8 cellular contexts compared by ENCODE assay signal in genomic region chr1:153611356-153611755, GRCh38. TPM values are rescaled to one million over a fixed set of nuclear protein-coding genes. Genes with fewer than 3 reads are reported as not detected.
DNase-seq lines count a peak whose midpoint lies in the region; ATAC-seq, FAIRE-seq and TF ChIP-seq lines count a peak whose summit lies in the region.
"Had no signal": no experiment of that assay in that cellular context is flagged by ENCODE, and none has a peak within 500 bp of the region (broad histone marks: within the 10 kb centered on the region; RNA-seq: fewer than 3 reads in every experiment).

No MANE protein-coding gene starts in this region.

- peak overlapping the region; percentile 98 for H3K4me2 ChIP-seq in keratinocyte (ENCODE audit: control insufficient read depth, extremely low read depth, insufficient read depth, low read depth, low read length)

- peak overlapping the region; percentile 94 for H3K4me3 ChIP-seq in WI38 (ENCODE audit: low read depth, low read length)
- peak overlapping the region; percentile 86 to 98 (median 90) for H3K4me3 ChIP-seq in keratinocyte (ENCODE audit: control insufficient read depth in 2 of 3, extremely low read depth in 1 of 3, insufficient read depth in 2 of 3, low read depth in 1 of 3, low read length in 3 of 3)
- H3K4me3 ChIP-seq in subcutaneous abdominal adipose tissue (ENCODE audit: low read depth in 1 of 5, low read length in 5 of 5), result peak overlapping the region in 4 of 5 donors; percentile 67 to 90 (median 80)

- DNase-seq in keratinocyte (ENCODE audit: low read depth, low spot score) (no peak), globus pallidus (ENCODE audit: low spot score) (no peak), D721Med (ENCODE audit: insufficient read length, low spot score) (no peak)
- DNase-seq: activated CD4-positive, alpha-beta T cell treated with anti-CD3 and anti-CD28 coated beads, Interleukin-2, amount 50 U/mL, for 4 hours; MV-4-11 had no signal

- dilution Hi-C loops in keratinocyte (cut with MboI; ENCODE audit: extremely low pct_ligation_motif_present, low sequenced_read_pairs), result no loop called here

- H3K36me3 ChIP-seq in keratinocyte (ENCODE audit: control insufficient read depth in 2 of 2, extremely low read depth in 1 of 2, insufficient read depth in 2 of 2, low read length in 2 of 2) (peaks cover 24 to 60% of the 10 kb centered on the region in 2 experiments), subcutaneous abdominal adipose tissue (ENCODE audit: control insufficient read depth in 5 of 5, insufficient read depth in 5 of 5, low read length in 5 of 5) (peaks cover 0 to 18% (median 15%) of the 10 kb centered on the region in 5 donors)

- TF ChIP-seq CTCF in WI38 (IDR thresholded peaks at IDR 0.05; ENCODE audit: low read depth, low read length) (no peak), keratinocyte (optimal IDR thresholded peaks at IDR 0.05 in 1 of 3, IDR thresholded peaks at IDR 0.05 in 1 of 3, conservative IDR thresholded peaks at IDR 0.05 in 1 of 3; ENCODE audit: extremely low read depth in 1 of 3, insufficient read depth in 2 of 3, low read length in 3 of 3) (no peak), D721Med (IDR thresholded peaks at IDR 0.05; ENCODE audit: insufficient read depth, missing control alignments) (no peak)

- H3K27me3 ChIP-seq in keratinocyte (ENCODE audit: control insufficient read depth, extremely low read depth, insufficient read depth, low read length) (no peaks in the 10 kb centered on the region), subcutaneous abdominal adipose tissue (ENCODE audit: control insufficient read depth in 5 of 5, insufficient read depth in 4 of 5, low read length in 5 of 5) (no peaks in the 10 kb centered on the region)

- H3K4me1 ChIP-seq in keratinocyte (ENCODE audit: control insufficient read depth, extremely low read depth, insufficient read depth, low read length) (peaks cover 43% of the 10 kb centered on the region), subcutaneous abdominal adipose tissue (ENCODE audit: control insufficient read depth in 5 of 5, insufficient read depth in 5 of 5, low read length in 5 of 5) (peaks cover 10 to 68% (median 51%) of the 10 kb centered on the region in 5 donors)

- H3K9ac ChIP-seq in keratinocyte (ENCODE audit: control insufficient read depth, extremely low read depth, insufficient read depth, low read length) (peak overlapping the region; percentile 99), subcutaneous abdominal adipose tissue (ENCODE audit: low read length in 5 of 5) (peak overlapping the region in 4 of 5 donors; percentile 39 to 95 (median 80))

- H4K20me1 ChIP-seq in keratinocyte (ENCODE audit: control insufficient read depth, extremely low read depth, insufficient read depth, low read length), result peaks cover 3% of the 10 kb centered on the region

- H3K27ac ChIP-seq in keratinocyte (ENCODE audit: control insufficient read depth, insufficient read depth, low read length) (peak overlapping the region; percentile 98), subcutaneous abdominal adipose tissue (ENCODE audit: low read depth, low read length) (peak overlapping the region; percentile 92)

- H3K9me1 ChIP-seq in keratinocyte (ENCODE audit: control insufficient read depth, extremely low read depth, insufficient read depth, low read length), result no peaks in the 10 kb centered on the region

- ATAC-seq in HG03175 (IDR thresholded peaks at IDR 0.05; ENCODE audit: unreplicated experiment), result no peak

- FAIRE-seq in keratinocyte (lab: Jason Lieb, UNC) (no peak), D721Med (lab: Jason Lieb, UNC) (no peak)

- peaks cover 79% of the 10 kb centered on the region for H3K79me2 ChIP-seq in keratinocyte (ENCODE audit: control insufficient read depth, insufficient read depth, low read length)

- no peak overlapping the region for H2AFZ ChIP-seq in keratinocyte (ENCODE audit: control insufficient read depth, low read length)

- H3K9me3 ChIP-seq in keratinocyte (ENCODE audit: control insufficient read depth, low read depth, low read length), result no peaks in the 10 kb centered on the region
- no peaks in the 10 kb centered on the region for H3K9me3 ChIP-seq in subcutaneous abdominal adipose tissue (ENCODE audit: control insufficient read depth in 5 of 5, low read length in 5 of 5)

RNA-seq across cellular contexts. Expression of gene S100A16, which starts 1.6 kb away (rescaled TPM):
- 1,620 to 2,357 TPM (median 2,299 TPM) in 3 replicates for polyA plus RNA-seq in keratinocyte
- 478 TPM for polyA plus RNA-seq in keratinocyte (2011; ENCODE audit: low read depth)
- polyA plus RNA-seq in keratinocyte (2011; cell fraction: cytosol; rRNA removed), result 1,853 and 2,422 TPM in 2 replicates
- 641 and 719 TPM in 2 replicates for polyA plus RNA-seq in keratinocyte (2011; cell fraction: nucleus; rRNA removed)
- 1,429 and 1,473 TPM in 2 replicates for polyA plus RNA-seq in keratinocyte (2012; ENCODE audit: low replicate concordance)
- 883 to 1,336 TPM (median 1,077 TPM) in 3 replicates for polyA minus RNA-seq in keratinocyte
- polyA minus RNA-seq in keratinocyte (2011; cell fraction: cytosol; rRNA and poly(A)+ RNA removed), result 1,097 TPM
- polyA minus RNA-seq in keratinocyte (2011; cell fraction: nucleus; rRNA and poly(A)+ RNA removed), result 264 and 275 TPM in 2 replicates

RNA-seq across cellular contexts. Expression of gene S100A14, which starts 4.8 kb away (rescaled TPM):
- polyA plus RNA-seq in keratinocyte, result 1,249 to 1,646 TPM (median 1,394 TPM) in 3 replicates
- 1,951 TPM for polyA plus RNA-seq in keratinocyte (2011; ENCODE audit: low read depth)
- polyA plus RNA-seq in keratinocyte (2011; cell fraction: cytosol; rRNA removed), result 1,566 and 1,644 TPM in 2 replicates
- 614 and 760 TPM in 2 replicates for polyA plus RNA-seq in keratinocyte (2011; cell fraction: nucleus; rRNA removed)
- polyA plus RNA-seq in keratinocyte (2012; ENCODE audit: low replicate concordance), result 1,389 and 1,858 TPM in 2 replicates
- polyA minus RNA-seq in keratinocyte, result 691 to 1,029 TPM (median 755 TPM) in 3 replicates
- 520 TPM for polyA minus RNA-seq in keratinocyte (2011; cell fraction: cytosol; rRNA and poly(A)+ RNA removed)
- 81.8 and 131 TPM in 2 replicates for polyA minus RNA-seq in keratinocyte (2011; cell fraction: nucleus; rRNA and poly(A)+ RNA removed)

RNA-seq across cellular contexts. Expression of gene S100A13, which starts 15.9 kb away (rescaled TPM):
- polyA plus RNA-seq in keratinocyte, result 215 to 276 TPM (median 228 TPM) in 3 replicates
- 23.1 TPM for polyA plus RNA-seq in keratinocyte (2011; ENCODE audit: low read depth)
- 196 and 254 TPM in 2 replicates for polyA plus RNA-seq in keratinocyte (2011; cell fraction: cytosol; rRNA removed)
- polyA plus RNA-seq in keratinocyte (2011; cell fraction: nucleus; rRNA removed), result 79.2 and 99.1 TPM in 2 replicates
- polyA plus RNA-seq in keratinocyte (2012; ENCODE audit: low replicate concordance), result 67.0 and 191 TPM in 2 replicates
- polyA minus RNA-seq in keratinocyte, result 66.1 to 141 TPM (median 117 TPM) in 3 replicates
- 64.7 TPM for polyA minus RNA-seq in keratinocyte (2011; cell fraction: cytosol; rRNA and poly(A)+ RNA removed)
- polyA minus RNA-seq in keratinocyte (2011; cell fraction: nucleus; rRNA and poly(A)+ RNA removed), result 10.3 and 13.6 TPM in 2 replicates

RNA-seq across cellular contexts. Expression of gene S100A1, which starts 16.9 kb away (rescaled TPM):
- 0.12 to 0.15 TPM in 2 of 3 replicates, not detected in the other for polyA plus RNA-seq in keratinocyte
- 1.3 TPM for polyA plus RNA-seq in keratinocyte (2011; ENCODE audit: low read depth)
- polyA plus RNA-seq in keratinocyte (2011; cell fraction: cytosol; rRNA removed), result 0.27 TPM in 1 of 2 replicates, not detected in the other
- polyA plus RNA-seq in keratinocyte (2011; cell fraction: nucleus; rRNA removed), result not detected in 2 replicates
- polyA plus RNA-seq in keratinocyte (2012; ENCODE audit: low replicate concordance), result 1.1 and 1.4 TPM in 2 replicates
- polyA minus RNA-seq in keratinocyte, result not detected in 3 replicates
- not detected for polyA minus RNA-seq in keratinocyte (2011; cell fraction: cytosol; rRNA and poly(A)+ RNA removed)
- polyA minus RNA-seq in keratinocyte (2011; cell fraction: nucleus; rRNA and poly(A)+ RNA removed), result not detected in 2 replicates

RNA-seq across cellular contexts. Expression of gene CHTOP, which starts 22.5 kb away (rescaled TPM):
- 46.7 to 68.6 TPM (median 56.0 TPM) in 3 replicates for polyA plus RNA-seq in keratinocyte
- 23.4 TPM for polyA plus RNA-seq in keratinocyte (2011; ENCODE audit: low read depth)
- polyA plus RNA-seq in keratinocyte (2011; cell fraction: cytosol; rRNA removed), result 32.9 and 40.8 TPM in 2 replicates
- 66.9 and 80.9 TPM in 2 replicates for polyA plus RNA-seq in keratinocyte (2011; cell fraction: nucleus; rRNA removed)
- 52.9 and 54.0 TPM in 2 replicates for polyA plus RNA-seq in keratinocyte (2012; ENCODE audit: low replicate concordance)
- polyA minus RNA-seq in keratinocyte, result 12.4 to 35.9 TPM (median 23.4 TPM) in 3 replicates
- 35.3 TPM for polyA minus RNA-seq in keratinocyte (2011; cell fraction: cytosol; rRNA and poly(A)+ RNA removed)
- 22.9 and 31.6 TPM in 2 replicates for polyA minus RNA-seq in keratinocyte (2011; cell fraction: nucleus; rRNA and poly(A)+ RNA removed)
